Comparison of ENCODE assay signal across 8 cellular contexts in the genomic region with DNA sequence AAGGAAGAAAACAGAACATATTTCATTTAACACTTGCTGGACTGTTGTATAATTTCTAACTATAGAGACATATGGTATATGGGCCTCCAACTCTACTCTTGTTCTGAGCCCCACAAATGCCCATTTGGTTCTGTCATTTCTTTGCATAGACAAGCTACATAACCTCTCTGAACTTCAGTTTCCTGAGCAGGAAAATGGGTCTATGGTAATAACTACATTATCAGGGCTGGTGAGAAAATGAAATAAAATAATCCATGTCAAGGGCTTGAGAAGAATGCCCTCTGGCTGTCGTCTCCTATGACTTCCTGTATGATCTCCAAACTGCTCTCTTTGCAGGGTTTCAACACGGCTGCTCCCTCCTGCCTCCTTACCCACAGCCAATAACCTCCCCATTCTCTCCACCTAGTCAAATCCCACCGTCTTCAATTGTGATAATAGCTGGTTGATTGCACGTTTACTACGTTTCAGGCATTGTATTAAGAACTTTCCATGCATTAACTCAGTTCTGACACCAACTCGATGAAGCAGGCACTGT. TPM values are rescaled to one million over a fixed set of nuclear protein-coding genes. Genes with fewer than 3 reads are reported as not detected.
A peak's percentile ranks its signal among the peaks of the same experiment; 100 is the strongest.
DNase-seq lines count a peak whose midpoint lies in the region; FAIRE-seq and TF ChIP-seq lines count a peak whose summit lies in the region.

No MANE protein-coding gene starts in this region.

- peak; percentile 35 for FAIRE-seq in GM12891 (lab: Jason Lieb, UNC)

- no peak for TF ChIP-seq CTCF in fibroblast of the aortic adventitia (IDR thresholded peaks at IDR 0.05; ENCODE audit: insufficient read depth, low read length)

- peak overlapping the region; percentile 58 for H3K4me3 ChIP-seq in fibroblast of the aortic adventitia (ENCODE audit: low read depth, low read length)

- TF ChIP-seq POLR2A in GM12891 (IDR thresholded peaks at IDR 0.05; ENCODE audit: low read depth, low read length) = no peak

- no peak for DNase-seq in GM12891 (ENCODE audit: insufficient read length, low spot score)
- DNase-seq in RPMI7951 (ENCODE audit: low read depth) = peak; percentile 66
- peak; percentile 49 for DNase-seq in fibroblast of the aortic adventitia (ENCODE audit: low read depth)
- DNase-seq in renal cortical epithelial cell (ENCODE audit: low read depth) = peak; percentile 44
- no peak for DNase-seq in stimulated activated CD4-positive, alpha-beta T cell treated with anti-CD3 and anti-CD28 coated beads, Interleukin-4, amount 100 ng/mL, for 4 hours
- DNase-seq in NCI-H226 = no peak
- DNase-seq in NCI-H2107 treated with DMSO at 0.1 percent for 48 hours (lab: John Stamatoyannopoulos, UW; ENCODE audit: unreplicated experiment) = no peak
- DNase-seq in SKM-1 (lab: John Stamatoyannopoulos, UW; ENCODE audit: unreplicated experiment) = no peak

TF ChIP-seq in GM12891, 5 proteins besides CTCF, POLR2A, EP300 and RAD21:
- TF ChIP-seq POLR2AphosphoS5 (IDR thresholded peaks at IDR 0.05; ENCODE audit: low read depth, low read length) (no peak), PAX5 (IDR thresholded peaks at IDR 0.05; ENCODE audit: insufficient read depth, low read length, severe bottlenecking) (no peak)
TF ChIP-seq in GM12891: peak in this region for 0.

RNA-seq across cellular contexts. Expression of gene ZCCHC3, which starts 12.0 kb away (rescaled TPM):
- polyA plus RNA-seq in GM12891 (2012; ENCODE audit: low read depth, missing spikeins) = 14.4 TPM
- total RNA-seq in RPMI7951 (2014; rRNA removed; shearing (Covaris generic)) = 16.2 and 19.2 TPM in 2 replicates
- total RNA-seq in fibroblast of the aortic adventitia (ENCODE audit: low replicate concordance) (11.6 and 16.2 TPM in 2 replicates), renal cortical epithelial cell (6.6 and 14.4 TPM in 2 replicates)

RNA-seq across cellular contexts. Expression of gene SOX12, which starts 16.0 kb away (rescaled TPM):
- 3.0 TPM for polyA plus RNA-seq in GM12891 (2012; ENCODE audit: low read depth, missing spikeins)
- 3.1 and 6.1 TPM in 2 replicates for total RNA-seq in RPMI7951 (2014; rRNA removed; shearing (Covaris generic))
- total RNA-seq in fibroblast of the aortic adventitia (ENCODE audit: low replicate concordance) = 7.7 and 15.9 TPM in 2 replicates
- 2.6 and 12.7 TPM in 2 replicates for total RNA-seq in renal cortical epithelial cell

RNA-seq across cellular contexts. Expression of gene C20orf96, which starts 18.8 kb away (rescaled TPM):
- 6.0 TPM for polyA plus RNA-seq in GM12891 (2012; ENCODE audit: low read depth, missing spikeins)
- total RNA-seq in RPMI7951 (2014; rRNA removed; shearing (Covaris generic)) = 1.4 and 2.4 TPM in 2 replicates
- total RNA-seq in fibroblast of the aortic adventitia (ENCODE audit: low replicate concordance) (0.98 and 2.4 TPM in 2 replicates), renal cortical epithelial cell (1.9 and 8.5 TPM in 2 replicates)

RNA-seq across cellular contexts. Expression of gene NRSN2, which starts 37.5 kb away (rescaled TPM):
- polyA plus RNA-seq in GM12891 (2012; ENCODE audit: low read depth, missing spikeins) = 13.1 TPM
- total RNA-seq in RPMI7951 (2014; rRNA removed; shearing (Covaris generic)) = 92.3 and 111 TPM in 2 replicates
- total RNA-seq in fibroblast of the aortic adventitia (ENCODE audit: low replicate concordance) = 34.2 and 50.9 TPM in 2 replicates
- 23.8 and 77.9 TPM in 2 replicates for total RNA-seq in renal cortical epithelial cell

RNA-seq across cellular contexts. Expression of gene DEFB132, which starts 51.8 kb away (rescaled TPM):
- polyA plus RNA-seq in GM12891 (2012; ENCODE audit: low read depth, missing spikeins) = not detected
- not detected in 2 replicates for total RNA-seq in RPMI7951 (2014; rRNA removed; shearing (Covaris generic))
- not detected in 2 replicates for total RNA-seq in fibroblast of the aortic adventitia (ENCODE audit: low replicate concordance)
- total RNA-seq in renal cortical epithelial cell = not detected in 2 replicates

Comparison
In these comparisons a context has a peak if more than half of its experiments do, and no peak if none do; other contexts are left out.
1. DNase-seq: peak in RPMI7951 (single experiment), fibroblast of the aortic adventitia (single experiment) and renal cortical epithelial cell (single experiment); none in GM12891 (single experiment), stimulated activated CD4-positive, alpha-beta T cell treated with anti-CD3 and anti-CD28 coated beads, Interleukin-4, amount 100 ng/mL, for 4 hours (0 of 2), NCI-H226 (single experiment), NCI-H2107 treated with DMSO at 0.1 percent for 48 hours (single experiment) and SKM-1 (single experiment).